Comparison of ENCODE assay signal across 8 cellular contexts in the genomic region with DNA sequence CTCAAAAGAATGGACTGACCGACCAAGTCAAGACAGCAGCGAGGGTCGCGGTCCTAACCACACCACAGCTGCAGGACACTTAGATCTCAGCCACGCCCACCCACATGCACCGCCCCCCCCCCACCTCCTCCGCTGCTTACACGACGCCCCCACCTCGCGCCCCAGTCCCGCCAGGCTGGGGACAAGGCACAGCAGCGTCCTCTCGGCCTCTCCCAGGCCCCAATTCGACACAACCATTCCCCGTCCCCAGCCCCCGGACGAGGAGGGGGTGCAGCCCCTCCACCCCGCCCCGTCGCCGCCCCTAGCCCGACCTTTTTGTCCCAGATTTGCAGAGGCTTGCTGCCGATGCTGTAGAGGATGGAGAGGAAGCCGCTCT. TPM values are rescaled to one million over a fixed set of nuclear protein-coding genes. Genes with fewer than 3 reads are reported as not detected.
DNase-seq lines count a peak whose midpoint lies in the region; ATAC-seq and TF ChIP-seq lines count a peak whose summit lies in the region.

No MANE protein-coding gene starts in this region.

- peaks cover 33% of the 10 kb centered on the region for H3K36me3 Mint-ChIP-seq in central memory CD8-positive, alpha-beta T cell (ENCODE audit: insufficient read depth)

- H3K4me3 ChIP-seq in NT2/D1 (ENCODE audit: insufficient read length, low read depth) (peak overlapping the region; percentile 98), upper lobe of right lung (peak overlapping the region; percentile 91)

- H3K4me1 Mint-ChIP-seq in central memory CD8-positive, alpha-beta T cell = peaks cover 50% of the 10 kb centered on the region

- peak overlapping the region; percentile 90 for H3K4me3 Mint-ChIP-seq in central memory CD8-positive, alpha-beta T cell

- intact Hi-C loops in upper lobe of right lung (cut with DNase I) = no loop called here

- peak overlapping the region; percentile 88 for H3K27ac ChIP-seq in upper lobe of right lung

- no peak for TF ChIP-seq CTCF in upper lobe of right lung (IDR thresholded peaks at IDR 0.05)

- H3K4me1 ChIP-seq in NT2/D1 (ENCODE audit: insufficient read depth, insufficient read length) = no peaks in the 10 kb centered on the region
- H3K4me1 ChIP-seq in upper lobe of right lung = peaks cover 33% of the 10 kb centered on the region

- ATAC-seq in GM21717 (IDR thresholded peaks at IDR 0.05; ENCODE audit: unreplicated experiment) = peak; percentile 8
- peak; percentile 8 for ATAC-seq in central memory CD8-positive, alpha-beta T cell (replicated peaks; ENCODE audit: extremely low read depth, poor library complexity, severe bottlenecking)
- no peak for ATAC-seq in upper lobe of right lung

- H3K36me3 ChIP-seq in NT2/D1 (ENCODE audit: insufficient read depth, insufficient read length, low read length) (peaks cover 18% of the 10 kb centered on the region), upper lobe of right lung (no peaks in the 10 kb centered on the region)

- H3K9me3 ChIP-seq in NT2/D1 (ENCODE audit: insufficient read depth, low read length) = no peaks in the 10 kb centered on the region
- H3K9me3 ChIP-seq in upper lobe of right lung = no peaks in the 10 kb centered on the region

- H3K27me3 ChIP-seq in NT2/D1 (ENCODE audit: insufficient read depth, insufficient read length) (no peaks in the 10 kb centered on the region), upper lobe of right lung (no peaks in the 10 kb centered on the region)

- H3K9me3 Mint-ChIP-seq in central memory CD8-positive, alpha-beta T cell = no peaks in the 10 kb centered on the region

- peak overlapping the region; percentile 94 for H3K27ac Mint-ChIP-seq in central memory CD8-positive, alpha-beta T cell (ENCODE audit: low read depth)

- DNase-seq in D341Med (ENCODE audit: low spot score) (peak; percentile 41), NT2/D1 (ENCODE audit: low read depth, low spot score) (no peak), lung microvascular endothelial cell (ENCODE audit: low read depth in 2 of 2) (peak; percentile 42 to 47), upper lobe of right lung (peak; percentile 66), NCI-H526 treated with DMSO at 0.1 percent for 48 hours (lab: John Stamatoyannopoulos, UW) (no peak), DMS153 (lab: John Stamatoyannopoulos, UW) (no peak)
- DNase-seq in central memory CD8-positive, alpha-beta T cell (ENCODE audit: low spot score in 2 of 2) = no peak

- no peaks in the 10 kb centered on the region for H3K27me3 Mint-ChIP-seq in central memory CD8-positive, alpha-beta T cell

- H3K9ac ChIP-seq in NT2/D1 (ENCODE audit: insufficient read length, low read depth) = peak overlapping the region; percentile 99

RNA-seq across cellular contexts. Expression of a gene that starts 0.5 kb away (rescaled TPM):
- 44.5 and 52.6 TPM in 2 replicates for total RNA-seq in lung microvascular endothelial cell
- total RNA-seq in upper lobe of right lung = 24.8 TPM

Comparison
In these comparisons a context has a peak if more than half of its experiments do, and no peak if none do; other contexts are left out.
1. DNase-seq: peak in D341Med (single experiment), lung microvascular endothelial cell (2 of 2) and upper lobe of right lung (single experiment); none in NT2/D1 (single experiment), central memory CD8-positive, alpha-beta T cell (0 of 2), NCI-H526 treated with DMSO at 0.1 percent for 48 hours (single experiment) and DMS153 (single experiment).